Comparison of ENCODE assay signal across 8 cellular contexts in genomic region chr11:6353367-6353987, GRCh38. TPM values are rescaled to one million over a fixed set of nuclear protein-coding genes. Genes with fewer than 3 reads are reported as not detected.
DNase-seq lines count a peak whose midpoint lies in the region; ATAC-seq and TF ChIP-seq lines count a peak whose summit lies in the region.

No MANE protein-coding gene starts in this region.

- 0 out of 2 replicates have a peak, but pooled peaks cover 3% of the 10 kb centered on the region for H3K9me2 ChIP-seq in GM23338 (ENCODE audit: insufficient read depth)
- H3K9me2 ChIP-seq in Loucy (replicated peaks; ENCODE audit: low read depth, low read length): no peaks in the 10 kb centered on the region

- H3K27me3 ChIP-seq in GM23338 (ENCODE audit: insufficient read depth): no peaks in the 10 kb centered on the region
- H3K27me3 ChIP-seq in Loucy (ENCODE audit: insufficient read depth, low read length, poor library complexity, severe bottlenecking): no peaks in the 10 kb centered on the region

- intact Hi-C loops in activated naive CD4-positive, alpha-beta T cell treated with anti-CD3 and anti-CD28 coated beads for 36 hours (cut with micrococcal nuclease): loop anchor here (1.0 to 10.0 kb wide), 7 partner anchors 32 to 1229 kb away; partner anchors contain the start of gene CCKBR
- intact Hi-C loops in Right ventricle myocardium superior (cut with DNase I): no loop called here

- H3K9me3 Mint-ChIP-seq in GM23338: no peaks in the 10 kb centered on the region
- H3K9me3 Mint-ChIP-seq in activated naive CD4-positive, alpha-beta T cell treated with anti-CD3 and anti-CD28 coated beads for 36 hours: no peaks in the 10 kb centered on the region

- no peaks in the 10 kb centered on the region for H3K36me3 Mint-ChIP-seq in GM23338 (ENCODE audit: low read depth)
- H3K36me3 Mint-ChIP-seq in activated naive CD4-positive, alpha-beta T cell treated with anti-CD3 and anti-CD28 coated beads for 36 hours (ENCODE audit: low read depth): no peaks in the 10 kb centered on the region

- H4K20me1 ChIP-seq in GM23338 (replicated peaks; ENCODE audit: insufficient read depth) (no peaks in the 10 kb centered on the region), Loucy (ENCODE audit: insufficient read depth, low read length, poor library complexity, severe bottlenecking) (no peaks in the 10 kb centered on the region)

- H3K79me2 ChIP-seq in GM23338 (replicated peaks; ENCODE audit: insufficient read depth): no peaks in the 10 kb centered on the region
- H3K79me2 ChIP-seq in Loucy (ENCODE audit: insufficient read depth, low read length): no peaks in the 10 kb centered on the region

- H3K27me3 Mint-ChIP-seq in GM23338 (ENCODE audit: insufficient read depth, low read depth, poor library complexity): peaks cover 6% of the 10 kb centered on the region
- H3K27me3 Mint-ChIP-seq in activated naive CD4-positive, alpha-beta T cell treated with anti-CD3 and anti-CD28 coated beads for 36 hours (ENCODE audit: low read depth): no peaks in the 10 kb centered on the region

- H3K4me2 ChIP-seq in GM23338: no peak overlapping the region
- no peak overlapping the region for H3K4me2 ChIP-seq in Loucy (ENCODE audit: low read depth, low read length, poor library complexity, severe bottlenecking)

- H3K4me1 ChIP-seq in GM23338 (ENCODE audit: insufficient read depth): no peaks in the 10 kb centered on the region
- no peaks in the 10 kb centered on the region for H3K4me1 ChIP-seq in Loucy (ENCODE audit: insufficient read depth, low read length, poor library complexity, severe bottlenecking)

- H3K36me3 ChIP-seq in GM23338 (ENCODE audit: insufficient read depth) (no peaks in the 10 kb centered on the region), Loucy (ENCODE audit: insufficient read depth, low read length) (no peaks in the 10 kb centered on the region)

- TF ChIP-seq CTCF in GM23338 (conservative IDR thresholded peaks at IDR 0.05; ENCODE audit: low read depth in 2 of 2) (peak; percentile 97 to 98), Loucy (conservative IDR thresholded peaks at IDR 0.05; ENCODE audit: low read length) (peak; percentile 99), retinal pigment epithelial cell (conservative IDR thresholded peaks at IDR 0.05; ENCODE audit: low read depth, low read length) (peak; percentile 94)

- no peak overlapping the region for H3K27ac ChIP-seq in GM23338 (ENCODE audit: low read depth)

- H2AFZ ChIP-seq in GM23338: no peak overlapping the region
- H2AFZ ChIP-seq in Loucy (ENCODE audit: low read length): peak overlapping the region; percentile 39

- H3K9me3 ChIP-seq in Loucy (ENCODE audit: insufficient read depth, low read depth, low read length): no peaks in the 10 kb centered on the region

- ATAC-seq in GM23338 (peak; percentile 100), Right ventricle myocardium superior (ENCODE audit: poor library complexity) (peak; percentile 69), HG02970 (IDR thresholded peaks at IDR 0.05; ENCODE audit: low FRiP score, unreplicated experiment) (no peak)

- CTCF ChIA-PET in activated naive CD4-positive, alpha-beta T cell treated with anti-CD3 and anti-CD28 coated beads for 36 hours (lab: Charles Lee): interaction anchor here (0.6 to 8.2 kb wide), 46 partner anchors 8 to 1293 kb away, joined by 3 to 105 read pairs (median 4); partner anchors contain the start of genes CAVIN3 and CCKBR

- DNase-seq in GM03348 (ENCODE audit: low spot score) (peak; percentile 56), GM23338 (ENCODE audit: low spot score) (peak; percentile 97), SK-N-DZ (ENCODE audit: low spot score) (peak; percentile 78), Right ventricle myocardium superior (peak; percentile 52), retinal pigment epithelial cell (ENCODE audit: low read depth) (peak; percentile 10)
- peak; percentile 67 for DNase-seq in activated naive CD4-positive, alpha-beta T cell treated with anti-CD3 and anti-CD28 coated beads for 36 hours

- H3F3A ChIP-seq in GM23338 (replicated peaks; ENCODE audit: low read depth) (no peaks in the 10 kb centered on the region), Loucy (ENCODE audit: low read depth) (no peaks in the 10 kb centered on the region)

- peaks cover 7% of the 10 kb centered on the region for H3K4me1 Mint-ChIP-seq in GM23338
- peaks cover 9% of the 10 kb centered on the region for H3K4me1 Mint-ChIP-seq in activated naive CD4-positive, alpha-beta T cell treated with anti-CD3 and anti-CD28 coated beads for 36 hours (ENCODE audit: low read depth)

- no peak overlapping the region for H3K9ac ChIP-seq in Loucy (ENCODE audit: low read depth, low read length, poor library complexity, severe bottlenecking)

- H3K4me3 ChIP-seq in GM23338 (no peak overlapping the region), Loucy (ENCODE audit: low read length, poor library complexity, severe bottlenecking) (no peak overlapping the region), retinal pigment epithelial cell (ENCODE audit: low read length) (no peak overlapping the region)

- H3K4me3 Mint-ChIP-seq in GM23338: no peak overlapping the region
- H3K4me3 Mint-ChIP-seq in activated naive CD4-positive, alpha-beta T cell treated with anti-CD3 and anti-CD28 coated beads for 36 hours: no peak overlapping the region

- no peak overlapping the region for H3K27ac Mint-ChIP-seq in GM23338
- no peak overlapping the region for H3K27ac Mint-ChIP-seq in activated naive CD4-positive, alpha-beta T cell treated with anti-CD3 and anti-CD28 coated beads for 36 hours

RNA-seq across cellular contexts. Expression of gene CAVIN3, which starts 33.2 kb away (rescaled TPM):
- 34.2 and 41.3 TPM in 2 replicates for total RNA-seq in GM23338 (2014; rRNA removed; shearing (Covaris generic))
- polyA plus RNA-seq in GM23338 (2016; fragmentation: Nextera tagmentation; extraction: Ambion mirVana): 32.9 and 33.2 TPM in 2 replicates
- polyA plus RNA-seq in SK-N-DZ (2014; cell fraction: cytosol; rRNA removed): not detected in 2 replicates
- not detected in 2 replicates for polyA plus RNA-seq in SK-N-DZ (2014; cell fraction: nucleus; rRNA removed)
- 1 to 10 TPM; 1.1 to 1.5 TPM for total RNA-seq in activated naive CD4-positive, alpha-beta T cell treated with anti-CD3 and anti-CD28 coated beads for 36 hours
- total RNA-seq in Right ventricle myocardium superior: 33.9 TPM

RNA-seq across cellular contexts. Expression of gene SMPD1, which starts 36.8 kb away (rescaled TPM):
- 0.70 and 0.76 TPM in 2 replicates for total RNA-seq in GM23338 (2014; rRNA removed; shearing (Covaris generic))
- 0.92 and 0.97 TPM in 2 replicates for polyA plus RNA-seq in GM23338 (2016; fragmentation: Nextera tagmentation; extraction: Ambion mirVana)
- polyA plus RNA-seq in SK-N-DZ (2014; cell fraction: cytosol; rRNA removed): 9.4 and 10.2 TPM in 2 replicates
- 21.2 and 23.6 TPM in 2 replicates for polyA plus RNA-seq in SK-N-DZ (2014; cell fraction: nucleus; rRNA removed)
- total RNA-seq in activated naive CD4-positive, alpha-beta T cell treated with anti-CD3 and anti-CD28 coated beads for 36 hours: 10 to 100 TPM; 24.5 to 27.5 TPM
- total RNA-seq in Right ventricle myocardium superior: 51.6 TPM

Comparison
In these comparisons a context has a peak if more than half of its experiments do, and no peak if none do; other contexts are left out.
1. DNase-seq: peak in every context shown above with its lines; median percentile 97 in GM23338; 78 in SK-N-DZ; 67 in activated naive CD4-positive, alpha-beta T cell treated with anti-CD3 and anti-CD28 coated beads for 36 hours; 56 in GM03348; 52 in Right ventricle myocardium superior; 10 in retinal pigment epithelial cell.
2. RNA of gene CAVIN3, which starts 33.2 kb away (total RNA-seq): 34.2 to 41.3 TPM in GM23338 and 33.9 TPM in Right ventricle myocardium superior (single experiment); 1.1 to 1.5 TPM in activated naive CD4-positive, alpha-beta T cell treated with anti-CD3 and anti-CD28 coated beads for 36 hours; every median in the first group is over 10 times any median in the second.
3. RNA of gene SMPD1, which starts 36.8 kb away (total RNA-seq): 51.6 TPM in Right ventricle myocardium superior (single experiment) and 24.5 to 27.5 TPM in activated naive CD4-positive, alpha-beta T cell treated with anti-CD3 and anti-CD28 coated beads for 36 hours; 0.70 to 0.76 TPM in GM23338; every median in the first group is over 10 times any median in the second.
4. Peak in every context shown above with its lines, with median percentiles within 50 percentile points of each other: CTCF ChIP-seq.